ENCODE assay signal across 12 cellular contexts in the genomic region with DNA sequence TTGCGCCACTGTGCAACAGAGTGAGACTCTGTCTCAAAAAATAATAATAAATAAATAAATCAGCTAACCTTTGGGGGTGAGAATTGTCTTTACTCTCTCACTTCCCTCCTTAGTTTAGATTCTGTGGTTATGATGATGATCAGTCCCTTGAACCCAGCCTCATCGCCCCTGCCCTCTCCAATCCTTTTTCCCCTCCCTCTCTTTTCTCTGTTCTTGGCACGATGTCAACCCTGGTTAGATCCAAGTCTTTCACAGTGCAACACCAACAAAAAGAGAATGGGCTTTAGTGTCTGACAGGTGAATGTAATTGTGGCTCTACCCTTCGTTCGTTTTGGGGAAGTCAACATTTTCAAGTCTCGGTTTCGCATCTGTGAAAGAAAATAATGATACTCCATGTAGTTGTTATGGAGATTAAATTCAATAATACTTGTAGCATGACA. TPM values are rescaled to one million over a fixed set of nuclear protein-coding genes. Genes with fewer than 3 reads are reported as not detected.
A peak's percentile ranks its signal among the peaks of the same experiment; 100 is the strongest.
DNase-seq lines count a peak whose midpoint lies in the region; ATAC-seq and TF ChIP-seq lines count a peak whose summit lies in the region.
"Had no signal": no experiment of that assay in that cellular context is flagged by ENCODE, and none has a peak within 500 bp of the region (broad histone marks: within the 10 kb centered on the region; RNA-seq: fewer than 3 reads in every experiment).

No MANE protein-coding gene starts in this region.

- H3K4me3 ChIP-seq in GM12865 (ENCODE audit: low read depth, low read length) = no peak overlapping the region
- no peak overlapping the region for H3K4me3 ChIP-seq in ovary
- H3K4me3 ChIP-seq in stomach = no peak overlapping the region

- intact Hi-C loops in ovary (cut with DNase I) = no loop called here
- intact Hi-C loops in stomach (cut with DNase I; ENCODE audit: low total_unique reads) = no loop called here

- peak; percentile 47 for DNase-seq in GM12865 (ENCODE audit: low read depth)
- peak; percentile 22 to 56 for DNase-seq in NOMO-1 (lab: John Stamatoyannopoulos, UW; ENCODE audit: unreplicated experiment in 2 of 2)
- no peak for DNase-seq in ovary
- DNase-seq in A172 (ENCODE audit: low spot score) = no peak
- DNase-seq in NCI-H1930 (lab: John Stamatoyannopoulos, UW) = no peak
- no peak for DNase-seq in stomach
- DNase-seq: DMS153, H7 had no signal

- no peak for TF ChIP-seq CTCF in GM12865 (IDR thresholded peaks at IDR 0.05; ENCODE audit: insufficient read depth, low read depth, low read length, missing control alignments)
- no peak for TF ChIP-seq CTCF in ovary (IDR thresholded peaks at IDR 0.05)
- TF ChIP-seq CTCF in stomach (IDR thresholded peaks at IDR 0.05) = no peak

- no peak for TF ChIP-seq EP300 in ovary (IDR thresholded peaks at IDR 0.05)
- TF ChIP-seq EP300 in stomach (IDR thresholded peaks at IDR 0.05) = no peak

- no peaks in the 10 kb centered on the region for H3K9me3 ChIP-seq in ovary
- peaks cover 0 to 5% (median 0%) of the 10 kb centered on the region in 4 donors for H3K9me3 ChIP-seq in stomach

- WGBS in ovary, 3 donors = 81 to 95% (median 92%) methylated on average over 7 of the region's 7 CpGs
- WGBS in stomach, 5 donors = 76 to 95% (median 88%) methylated on average over 7 of the region's 7 CpGs

- peaks cover 9% of the 10 kb centered on the region for H3K4me1 ChIP-seq in ovary (ENCODE audit: insufficient read depth)
- H3K4me1 ChIP-seq in stomach = peaks cover 0 to 30% (median 13%) of the 10 kb centered on the region in 4 donors

- no peak overlapping the region for H3K27ac ChIP-seq in ovary
- peak overlapping the region in 1 of 5 donors; percentile 9 for H3K27ac ChIP-seq in stomach
- H3K27ac ChIP-seq: HL-60 had no signal

- H3K27me3 ChIP-seq in ovary = no peaks in the 10 kb centered on the region
- H3K27me3 ChIP-seq in stomach = no peaks in the 10 kb centered on the region

- TF ChIP-seq POLR2A in ovary (IDR thresholded peaks at IDR 0.05) (no peak), stomach (IDR thresholded peaks at IDR 0.05) (no peak)

- ATAC-seq in GM19395 (IDR thresholded peaks at IDR 0.05; ENCODE audit: unreplicated experiment) (peak; percentile 85), HG02981 (IDR thresholded peaks at IDR 0.05; ENCODE audit: unreplicated experiment) (peak; percentile 90)

- H3K36me3 ChIP-seq in ovary (no peaks in the 10 kb centered on the region), stomach (peaks cover 0 to 19% (median 4%) of the 10 kb centered on the region in 4 donors)

RNA-seq across cellular contexts. Expression of gene NTN4, which starts 59.0 kb away (rescaled TPM):
- total RNA-seq in ovary = 100 to 1,000 TPM in 1 of 7 donors, 10 to 100 TPM in 6; 16.0 to 101 (median 54.2) TPM
- polyA plus RNA-seq in ovary = 10 to 100 TPM; 39.0 to 57.3 TPM
- total RNA-seq in A172 (2014; rRNA removed; shearing (Covaris generic)) = 9.9 and 14.1 TPM in 2 replicates
- 100 to 1,000 TPM in 1 of 5 donors, 10 to 100 TPM in 4; 11.0 to 110 (median 50.7) TPM for total RNA-seq in stomach
- polyA plus RNA-seq in stomach = 10 to 100 TPM; 10.5 to 23.5 (median 13.0) TPM
- total RNA-seq: T-helper 2 cell treated with Interferon-gamma antibody and Interleukin-4, amounts not matched to agents 100 ng/mL and 5 ng/mL, for 36 hours had no signal

Comparison
In these comparisons a context has a peak if more than half of its experiments do, and no peak if none do; other contexts are left out.
1. DNase-seq: peak in GM12865 (single experiment) and NOMO-1 (2 of 2); none in ovary (0 of 5), A172 (single experiment), NCI-H1930 (0 of 2) and stomach (single experiment).